ENCODE assay signal across 9 cellular contexts in the genomic region with DNA sequence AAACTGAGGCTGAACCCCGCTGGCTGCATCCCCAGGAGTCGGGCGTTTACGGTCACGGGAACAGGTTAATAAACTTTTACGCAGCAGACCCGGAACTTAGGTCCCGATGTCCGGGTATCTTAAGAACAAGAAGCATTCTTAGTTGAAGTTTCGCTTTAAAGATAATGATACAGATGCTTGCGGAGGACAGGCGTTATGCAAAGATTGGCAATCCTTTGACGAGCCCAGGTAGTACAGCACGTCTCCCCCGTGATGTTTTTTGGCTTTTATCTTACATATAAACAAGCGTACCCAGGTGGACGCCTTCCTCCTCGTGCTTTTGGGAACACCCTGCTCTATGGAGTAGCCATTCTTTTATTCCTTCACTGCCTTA. TPM values are rescaled to one million over a fixed set of nuclear protein-coding genes. Genes with fewer than 3 reads are reported as not detected.
DNase-seq lines count a peak whose midpoint lies in the region; ATAC-seq, FAIRE-seq and TF ChIP-seq lines count a peak whose summit lies in the region.
"Had no signal": no experiment of that assay in that cellular context is flagged by ENCODE, and none has a peak within 500 bp of the region (broad histone marks: within the 10 kb centered on the region; RNA-seq: fewer than 3 reads in every experiment).

No MANE protein-coding gene starts in this region.

- H3K36me3 ChIP-seq in DOHH2 (ENCODE audit: control insufficient read depth, low read length), result no peaks in the 10 kb centered on the region
- no peaks in the 10 kb centered on the region for H3K36me3 ChIP-seq in Panc1 (ENCODE audit: control insufficient read depth, insufficient read depth, low read length)
- H3K36me3 ChIP-seq in pancreas, result no peaks in the 10 kb centered on the region

- CTCF ChIA-PET in Panc1 (lab: Charles Lee), result no interaction called here

- FAIRE-seq in pancreas (lab: Jason Lieb, UNC) (no peak), urothelium cell line (lab: Jason Lieb, UNC) (no peak)
- FAIRE-seq: islet of Langerhans had no signal

- DNase-seq in Panc1 (ENCODE audit: low read depth, low spot score), result peak; percentile 15
- no peak for DNase-seq in epithelial cell of prostate (ENCODE audit: low read depth, low spot score)
- DNase-seq in pancreas, result no peak
- DNase-seq in NCI-H2081 treated with DMSO at 0.1 percent for 48 hours (lab: John Stamatoyannopoulos, UW), result no peak
- no peak for DNase-seq in urothelium cell line (ENCODE audit: low spot score)
- no peak for DNase-seq in NCI-H2227 (lab: John Stamatoyannopoulos, UW; ENCODE audit: unreplicated experiment)

- H4K20me1 ChIP-seq in DOHH2 (ENCODE audit: control insufficient read depth, insufficient read depth, low read depth, low read length), result no peaks in the 10 kb centered on the region

- TF ChIP-seq CTCF in DOHH2 (IDR thresholded peaks at IDR 0.05; ENCODE audit: low read depth, low read length, poor library complexity, severe bottlenecking) (no peak), Panc1 (IDR thresholded peaks at IDR 0.05) (no peak), pancreas (IDR thresholded peaks at IDR 0.05) (no peak)

- H3F3A ChIP-seq in DOHH2 (ENCODE audit: control insufficient read depth, insufficient read depth), result peaks cover 7% of the 10 kb centered on the region; the same call in 1 of the 2 replicates

- H3K9me3 ChIP-seq in DOHH2 (ENCODE audit: control insufficient read depth, insufficient read depth, low read length), result peaks cover 11% of the 10 kb centered on the region
- H3K9me3 ChIP-seq in Panc1 (ENCODE audit: control insufficient read depth, insufficient read depth, low read depth, low read length), result peaks cover 7% of the 10 kb centered on the region; the same call in 1 of the 2 replicates
- no peaks in the 10 kb centered on the region for H3K9me3 ChIP-seq in pancreas

- H3K27me3 ChIP-seq in DOHH2 (ENCODE audit: control insufficient read depth, low read length) (no peaks in the 10 kb centered on the region), Panc1 (ENCODE audit: control insufficient read depth, insufficient read depth, low read length) (no peaks in the 10 kb centered on the region), pancreas (no peaks in the 10 kb centered on the region)

- in situ Hi-C loops in Panc1 (cut with HindIII; ENCODE audit: low pct_unique_long_range_greater_than_20kb, low sequenced_read_pairs), result no loop called here

- POLR2A ChIA-PET in Panc1 (lab: Charles Lee), result interaction anchor here (0.6 to 1.5 kb wide), 3 partner anchors 41 to 86 kb away, joined by 4 to 6 read pairs (median 4); no protein-coding TSS in a partner anchor

- peak overlapping the region; percentile 74 for H3K4me3 ChIP-seq in DOHH2 (ENCODE audit: low read length)
- peak overlapping the region; percentile 66 to 76 for H3K4me3 ChIP-seq in Panc1 (ENCODE audit: low read depth in 2 of 2, low read length in 2 of 2)
- H3K4me3 ChIP-seq in pancreas, result peak overlapping the region; percentile 49 to 95 (median 80)

- peaks cover 16% of the 10 kb centered on the region for H3K79me2 ChIP-seq in DOHH2 (ENCODE audit: control insufficient read depth, low read length)

- H3K27ac ChIP-seq in DOHH2 (ENCODE audit: low read depth, low read length) (peak overlapping the region; percentile 54), Panc1 (ENCODE audit: low read length) (peak overlapping the region; percentile 95), epithelial cell of prostate (peak overlapping the region; percentile 88), pancreas (peak overlapping the region; percentile 73 to 91 (median 90))

- 45 to 57% methylated on average over 18 of the region's 18 CpGs for whole genome bisulfite sequencing in pancreas, 2 donors

- peak overlapping the region; percentile 82 for H3K4me2 ChIP-seq in DOHH2 (ENCODE audit: low read length)

- peaks cover 41% of the 10 kb centered on the region for H3K4me1 ChIP-seq in DOHH2 (ENCODE audit: control insufficient read depth, low read length)
- H3K4me1 ChIP-seq in Panc1 (ENCODE audit: control insufficient read depth, insufficient read depth, low read length), result peaks cover 22% of the 10 kb centered on the region
- H3K4me1 ChIP-seq in pancreas, result peaks cover 12 to 36% (median 25%) of the 10 kb centered on the region in 3 donors

- ATAC-seq in Panc1 (no peak), pancreas (no peak), GM21717 (IDR thresholded peaks at IDR 0.05; ENCODE audit: unreplicated experiment) (no peak)

- no TSS peak for BruUV-seq in Panc1 (replicated peaks; lab: Mats Ljungman, UMichigan)

- intact Hi-C loops in Panc1 (cut with micrococcal nuclease; ENCODE audit: unreplicated experiment) (no loop called here), pancreas (cut with DNase I) (no loop called here)

- no peaks in the 10 kb centered on the region for H3K9me2 ChIP-seq in DOHH2 (replicated peaks; ENCODE audit: control insufficient read depth, low read length)

RNA-seq across cellular contexts. Expression of gene TOLLIP, which starts 0.9 kb away (rescaled TPM):
- total RNA-seq in Panc1 (2021; ENCODE audit: unreplicated experiment) (141 TPM), pancreas (10 to 100 TPM; 41.6 to 69.8 (median 54.0) TPM)
- polyA plus RNA-seq in Panc1 (2012; ENCODE audit: insufficient read length), result 222 TPM
- 10 to 100 TPM; 35.2 to 35.6 TPM for polyA plus RNA-seq in pancreas
